19 cellular contexts compared by ENCODE assay signal in genomic region chr1:172540635-172541034, GRCh38.
"Had no signal": no experiment of that assay in that cellular context is flagged by ENCODE, and none has a peak within 500 bp of the region (broad histone marks: within the 10 kb centered on the region; RNA-seq: fewer than 3 reads in every experiment).

No MANE protein-coding gene starts in this region.

- H3K27me3 Mint-ChIP-seq: activated CD4-positive, alpha-beta T cell treated with anti-CD3 and anti-CD28 coated beads, Interleukin-2, amount 10 ng/mL, durations not matched to agents 7 days and 5 days; activated T-cell treated with anti-CD3 and anti-CD28 coated beads, Interleukin-2, amount 50 U/mL, for 24 hours; stimulated activated naive CD8-positive, alpha-beta T cell treated with anti-CD3 and anti-CD28 coated beads, Interleukin-15, Interleukin-2, amounts not matched to agents 100 ng/mL and 50 ng/mL, for 24 hours had no signal

- H3K9me3 ChIP-seq: gastrocnemius medialis, left lung, psoas muscle, tibial nerve, vagina had no signal

- ATAC-seq: activated CD8-positive, alpha-beta T cell treated with anti-CD3 and anti-CD28 coated beads, Interleukin-2, amount 10 ng/mL, durations not matched to agents 7 days and 5 days; esophagus mucosa; gastrocnemius medialis; left lung; psoas muscle; right cardiac atrium had no signal

- H3K4me3 Mint-ChIP-seq: activated CD4-positive, alpha-beta T cell treated with anti-CD3 and anti-CD28 coated beads, Interleukin-2, amount 10 ng/mL, durations not matched to agents 7 days and 5 days; activated CD8-positive, alpha-beta T cell treated with anti-CD3 and anti-CD28 coated beads, Interleukin-2, amount 10 ng/mL, durations not matched to agents 7 days and 5 days; activated T-cell treated with anti-CD3 and anti-CD28 coated beads, Interleukin-2, amount 50 U/mL, for 24 hours; stimulated activated naive CD8-positive, alpha-beta T cell treated with anti-CD3 and anti-CD28 coated beads, Interleukin-15, Interleukin-2, amounts not matched to agents 100 ng/mL and 50 ng/mL, for 24 hours had no signal

- H3K4me3 ChIP-seq: gastrocnemius medialis, left lung, psoas muscle, tibial nerve, vagina had no signal

- H3K9me3 Mint-ChIP-seq: activated CD4-positive, alpha-beta T cell treated with anti-CD3 and anti-CD28 coated beads, Interleukin-2, amount 10 ng/mL, durations not matched to agents 7 days and 5 days; activated T-cell treated with anti-CD3 and anti-CD28 coated beads, Interleukin-2, amount 50 U/mL, for 24 hours; stimulated activated naive CD8-positive, alpha-beta T cell treated with anti-CD3 and anti-CD28 coated beads, Interleukin-15, Interleukin-2, amounts not matched to agents 100 ng/mL and 50 ng/mL, for 24 hours had no signal

- H3K36me3 ChIP-seq: gastrocnemius medialis, left lung, tibial nerve, vagina had no signal

- H3K27ac ChIP-seq: gastrocnemius medialis, left lung, psoas muscle, tibial nerve, vagina had no signal

- H3K27ac Mint-ChIP-seq: activated CD4-positive, alpha-beta T cell treated with anti-CD3 and anti-CD28 coated beads, Interleukin-2, amount 10 ng/mL, durations not matched to agents 7 days and 5 days; activated CD8-positive, alpha-beta T cell treated with anti-CD3 and anti-CD28 coated beads, Interleukin-2, amount 10 ng/mL, durations not matched to agents 7 days and 5 days; activated T-cell treated with anti-CD3 and anti-CD28 coated beads, Interleukin-2, amount 50 U/mL, for 24 hours; stimulated activated naive CD8-positive, alpha-beta T cell treated with anti-CD3 and anti-CD28 coated beads, Interleukin-15, Interleukin-2, amounts not matched to agents 100 ng/mL and 50 ng/mL, for 24 hours had no signal

- H3K27me3 ChIP-seq: gastrocnemius medialis, left lung, tibial nerve, vagina had no signal

- DNase-seq: activated CD4-positive, alpha-beta T cell treated with anti-CD3 and anti-CD28 coated beads, Interleukin-2, amount 10 ng/mL, durations not matched to agents 7 days and 5 days; activated CD4-positive, CD25-positive, alpha-beta regulatory T cell; activated CD8-positive, alpha-beta T cell treated with anti-CD3 and anti-CD28 coated beads, Interleukin-2, amount 10 ng/mL, durations not matched to agents 7 days and 5 days; activated naive CD4-positive, alpha-beta T cell treated with anti-CD3 and anti-CD28 coated beads, Interleukin-2, amount 50 U/mL, for 16 hours; activated T-cell treated with anti-CD3 and anti-CD28 coated beads, Interleukin-2, amount 50 U/mL, for 24 hours; cerebellar nuclear complex; cortex of kidney; gastrocnemius medialis; head of caudate nucleus; kidney; left lung; psoas muscle; right cardiac atrium had no signal

- FAIRE-seq: astrocyte, bronchial epithelial cell, kidney had no signal
